In the genomic region with DNA sequence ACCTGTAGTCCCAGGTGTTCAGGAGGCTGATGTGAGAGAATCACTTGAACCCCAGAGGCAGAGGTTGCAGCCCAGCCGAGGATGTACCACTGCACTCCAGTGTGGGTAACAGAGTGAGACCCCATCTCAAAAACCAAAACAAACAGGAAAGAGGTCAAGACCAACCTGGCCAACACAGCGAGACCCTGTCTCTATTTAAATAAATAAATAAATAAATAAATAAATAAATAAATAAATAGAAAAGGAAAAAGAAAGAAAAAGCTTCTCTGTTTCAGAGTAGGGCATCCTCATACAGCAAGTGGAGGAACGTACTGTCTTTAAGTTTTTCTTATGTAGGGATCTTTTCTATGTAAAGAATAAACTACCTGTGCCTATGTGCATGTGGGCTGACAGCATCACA, we compare ENCODE assay signal across 18 cellular contexts.
"Had no signal": no experiment of that assay in that cellular context is flagged by ENCODE, and none has a peak within 500 bp of the region (broad histone marks: within the 10 kb centered on the region; RNA-seq: fewer than 3 reads in every experiment).

No MANE protein-coding gene starts in this region.

- H3K4me3 ChIP-seq: body of pancreas, tibial nerve, vagina had no signal

- H3K4me1 ChIP-seq: foreskin keratinocyte had no signal

- DNase-seq: activated CD4-positive, alpha-beta T cell treated with anti-CD3 and anti-CD28 coated beads for 4 hours; activated CD8-positive, alpha-beta T cell treated with anti-CD3 and anti-CD28 coated beads for 36 hours; activated gamma-delta T cell; activated T-cell treated with anti-CD3 and anti-CD28 coated beads, Interleukin-2, amount 50 U/mL, for 4 hours; amygdala; body of pancreas; central memory CD4-positive, alpha-beta T cell; cortex of kidney; effector memory CD4-positive, alpha-beta T cell; foreskin keratinocyte; mesenchymal stem cell; stimulated activated CD4-positive, alpha-beta T cell treated with anti-CD3 and anti-CD28 coated beads, Interleukin-15, amount 100 ng/mL, for 24 hours; stimulated activated CD4-positive, alpha-beta T cell treated with anti-CD3 and anti-CD28 coated beads, Interleukin-4, amount 100 ng/mL, for 1 hour; stimulated activated naive B cell treated with anti-CD40 and anti-IgM and Interleukin-4, amounts not matched to agents 10 μg/mL and 1 μg/mL and 100 μg/mL, for 72 hours; substantia nigra had no signal

- ATAC-seq: activated CD8-positive, alpha-beta T cell treated with anti-CD3 and anti-CD28 coated beads for 36 hours; activated naive CD4-positive, alpha-beta T cell treated with anti-CD3 and anti-CD28 coated beads, Interleukin-2, amount 50 U/mL, for 72 hours; activated T-cell treated with anti-CD3 and anti-CD28 coated beads, Interleukin-2, amount 50 U/mL, for 4 hours; body of pancreas; foreskin keratinocyte; stimulated activated naive B cell treated with anti-CD40 and anti-IgM and Interleukin-4, amounts not matched to agents 10 μg/mL and 1 μg/mL and 100 μg/mL, for 72 hours had no signal

- H3K9me3 ChIP-seq: body of pancreas, tibial nerve, vagina had no signal

- H3K27ac ChIP-seq: body of pancreas, foreskin keratinocyte, tibial nerve, vagina had no signal

- H3K9me3 Mint-ChIP-seq: activated naive CD4-positive, alpha-beta T cell treated with anti-CD3 and anti-CD28 coated beads, Interleukin-2, amount 50 U/mL, for 72 hours had no signal

- H3K27me3 Mint-ChIP-seq: activated CD8-positive, alpha-beta T cell treated with anti-CD3 and anti-CD28 coated beads for 36 hours had no signal

- H3K27me3 ChIP-seq: body of pancreas, foreskin keratinocyte, tibial nerve, vagina had no signal

- H3K27ac Mint-ChIP-seq: stimulated activated naive B cell treated with anti-CD40 and anti-IgM and Interleukin-4, amounts not matched to agents 10 μg/mL and 1 μg/mL and 100 μg/mL, for 72 hours had no signal
